ENCODE assay signal across 22 cellular contexts in the genomic region with DNA sequence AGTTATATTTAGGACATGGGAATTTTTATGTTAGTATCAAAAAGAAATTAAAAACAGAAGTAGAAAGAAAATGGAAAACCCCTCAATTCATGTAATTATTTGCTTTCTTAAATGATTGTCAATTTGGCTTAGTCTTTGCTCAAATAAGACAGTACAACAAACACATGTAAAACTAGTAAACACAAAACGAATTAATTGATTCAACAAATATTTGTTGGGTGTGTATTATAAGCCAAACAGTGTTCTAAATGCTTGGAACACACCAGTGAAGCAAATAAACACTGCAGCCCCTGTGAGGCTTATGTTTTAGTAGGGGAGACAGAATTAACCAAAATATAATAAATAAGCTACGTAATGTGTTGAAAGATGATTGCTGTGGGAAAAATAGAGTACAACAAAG. TPM values are rescaled to one million over a fixed set of nuclear protein-coding genes. Genes with fewer than 3 reads are reported as not detected.
DNase-seq lines count a peak whose midpoint lies in the region; FAIRE-seq and TF ChIP-seq lines count a peak whose summit lies in the region.
"Had no signal": no experiment of that assay in that cellular context is flagged by ENCODE, and none has a peak within 500 bp of the region (broad histone marks: within the 10 kb centered on the region; RNA-seq: fewer than 3 reads in every experiment).

No MANE protein-coding gene starts in this region.

- FAIRE-seq in GM19239 (lab: Jason Lieb, UNC) = no peak
- FAIRE-seq: A549, D721Med, G401.6, GM12878, GM12892, GM18507 had no signal

- WGBS in prostate gland = 49% methylated on average over 2 of the region's 2 CpGs

- no peaks in the 10 kb centered on the region for H3K36me3 ChIP-seq in prostate gland
- H3K36me3 ChIP-seq: BLaER1 treated with 17β-estradiol and CSF1 and Interleukin-3, amounts not matched to agents 10 nM and 100 nM had no signal

- H3K27me3 ChIP-seq in prostate gland (replicated peaks; ENCODE audit: insufficient read depth) = no peaks in the 10 kb centered on the region
- H3K27me3 ChIP-seq: BLaER1 treated with 17β-estradiol and CSF1 and Interleukin-3, amounts not matched to agents 10 nM and 100 nM had no signal

- H3K9me3 ChIP-seq in prostate gland = no peaks in the 10 kb centered on the region
- H3K9me3 ChIP-seq: Caco-2 had no signal

- no peak for TF ChIP-seq POLR2A in prostate gland (IDR thresholded peaks at IDR 0.05)

- intact Hi-C loops in prostate gland (cut with DNase I) = no loop called here

- H3K4me3 ChIP-seq in LNCaP clone FGC (ENCODE audit: low read depth, low read length) = 0 out of 2 replicates have a peak overlapping the region, but pooled peaks have one; percentile 4
- no peak overlapping the region for H3K4me3 ChIP-seq in prostate gland
- H3K4me3 ChIP-seq: A549; BLaER1 treated with 17β-estradiol and CSF1 and Interleukin-3, amounts not matched to agents 10 nM and 100 nM; GM12878 had no signal

- H3K4me1 ChIP-seq in prostate gland (replicated peaks) = no peaks in the 10 kb centered on the region
- H3K4me1 ChIP-seq: A549; BLaER1 treated with 17β-estradiol and CSF1 and Interleukin-3, amounts not matched to agents 10 nM and 100 nM; Caco-2 had no signal

- TF ChIP-seq CTCF in 22Rv1 (IDR thresholded peaks at IDR 0.05) (no peak), LNCaP clone FGC (IDR thresholded peaks at IDR 0.05; ENCODE audit: control insufficient read depth, extremely low read depth, insufficient read depth) (no peak), VCaP (conservative IDR thresholded peaks at IDR 0.05) (no peak), prostate gland (IDR thresholded peaks at IDR 0.05) (no peak), GM10266 (IDR thresholded peaks at IDR 0.05; ENCODE audit: control insufficient read depth, insufficient read depth, low read depth, missing control alignments) (no peak)

- DNase-seq in LNCaP clone FGC (ENCODE audit: low read depth) (peak; percentile 56), prostate gland (ENCODE audit: low spot score) (no peak), GM10266 (ENCODE audit: extremely low spot score) (no peak), GM19239 (ENCODE audit: insufficient read length, low spot score) (no peak), Kasumi-1 (lab: John Stamatoyannopoulos, UW) (no peak), NCI-H1436 (lab: John Stamatoyannopoulos, UW) (no peak)
- DNase-seq: AML-193; Caco-2; Calu3; CD4-positive, alpha-beta T cell; CD8-positive, alpha-beta T cell; DMS79 treated with DMSO at 0.1 percent for 48 hours; GF-D8 had no signal

- H3K27ac ChIP-seq in 22Rv1 (peak overlapping the region; percentile 54), VCaP (peak overlapping the region; percentile 71), prostate gland (peak overlapping the region; percentile 4 to 25)
- H3K27ac ChIP-seq: A549; BLaER1 treated with 17β-estradiol and CSF1 and Interleukin-3, amounts not matched to agents 10 nM and 100 nM had no signal

RNA-seq across cellular contexts. Expression of a gene that starts 19.1 kb away (rescaled TPM):
- 10 to 100 TPM; 12.9 to 26.6 TPM for total RNA-seq in prostate gland

Comparison
In these comparisons a context has a peak if more than half of its experiments do, and no peak if none do; other contexts are left out.
1. H3K27ac ChIP-seq: peak in every context shown above with its lines; median percentile 71 in VCaP; 54 in 22Rv1; 14 in prostate gland.